In genomic region chr1:81510701-81511100, GRCh38 we compare ENCODE assay signal across 21 cellular contexts.
DNase-seq lines count a peak whose midpoint lies in the region; ATAC-seq, FAIRE-seq and TF ChIP-seq lines count a peak whose summit lies in the region.
"Had no signal": no experiment of that assay in that cellular context is flagged by ENCODE, and none has a peak within 500 bp of the region (broad histone marks: within the 10 kb centered on the region; RNA-seq: fewer than 3 reads in every experiment).

No MANE protein-coding gene starts in this region.

- H3K4me3 ChIP-seq in mammary epithelial cell (replicated peaks in 1 of 3; ENCODE audit: insufficient read depth in 1 of 3, low read depth in 2 of 3, low read length in 3 of 3) (no peak overlapping the region), breast epithelium (no peak overlapping the region), esophagus squamous epithelium (no peak overlapping the region), kidney (ENCODE audit: low read length in 2 of 2) (no peak overlapping the region)
- H3K4me3 ChIP-seq: BLaER1, HAP-1 had no signal

- in situ Hi-C loops in mammary epithelial cell (cut with MboI; ENCODE audit: low sequenced_read_pairs in 2 of 2) = no loop called here

- H3K4me1 ChIP-seq in mammary epithelial cell (ENCODE audit: insufficient read depth, low read length) (peaks cover 13% of the 10 kb centered on the region), breast epithelium (no peaks in the 10 kb centered on the region), esophagus squamous epithelium (peaks cover 9 to 45% (median 11%) of the 10 kb centered on the region in 3 donors), kidney (ENCODE audit: control insufficient read depth in 1 of 2, insufficient read depth in 1 of 2, low read depth in 1 of 2, low read length in 2 of 2) (no peaks in the 10 kb centered on the region)
- H3K4me1 ChIP-seq: Caco-2 had no signal

- H2AFZ ChIP-seq in mammary epithelial cell (ENCODE audit: low read depth, low read length) = peak overlapping the region; percentile 30

- no peaks in the 10 kb centered on the region for H3K79me2 ChIP-seq in mammary epithelial cell (ENCODE audit: insufficient read depth, low read length)

- no peaks in the 10 kb centered on the region for H3K9me3 ChIP-seq in mammary epithelial cell (replicated peaks; ENCODE audit: insufficient read depth, low read length)
- no peaks in the 10 kb centered on the region for H3K9me3 ChIP-seq in breast epithelium
- no peaks in the 10 kb centered on the region for H3K9me3 ChIP-seq in esophagus squamous epithelium
- H3K9me3 ChIP-seq in kidney (ENCODE audit: control insufficient read depth in 1 of 2, low read length in 2 of 2) = no peaks in the 10 kb centered on the region
- H3K9me3 ChIP-seq: BLaER1, Caco-2, HAP-1 had no signal

- no peak for TF ChIP-seq POLR2A in breast epithelium (IDR thresholded peaks at IDR 0.05)
- no peak for TF ChIP-seq POLR2A in esophagus squamous epithelium (IDR thresholded peaks at IDR 0.05)

- CTCF ChIA-PET in mammary epithelial cell (lab: Charles Lee; ENCODE audit: low non-redundant PET) = no interaction called here

- WGBS in mammary epithelial cell (ENCODE audit: low coverage, missing lambda C conversion rate) = 45% methylated on average over 3 of the region's 3 CpGs
- WGBS in esophagus squamous epithelium, 2 donors = 39 to 59% methylated on average over 3 of the region's 3 CpGs

- H3K4me2 ChIP-seq in mammary epithelial cell (ENCODE audit: insufficient read depth, low read depth, low read length) = no peak overlapping the region
- H3K4me2 ChIP-seq: BLaER1 had no signal

- TF ChIP-seq CTCF in mammary epithelial cell (conservative IDR thresholded peaks at IDR 0.05 in 1 of 2, IDR thresholded peaks at IDR 0.05 in 1 of 2; ENCODE audit: extremely low read depth in 1 of 2, insufficient read depth in 1 of 2, low read depth in 1 of 2, low read length in 2 of 2) = no peak
- no peak for TF ChIP-seq CTCF in breast epithelium (IDR thresholded peaks at IDR 0.05)
- no peak for TF ChIP-seq CTCF in esophagus squamous epithelium (IDR thresholded peaks at IDR 0.05)
- no peak for TF ChIP-seq CTCF in kidney (IDR thresholded peaks at IDR 0.05; ENCODE audit: borderline replicate concordance, extremely low read depth, insufficient read depth)

- no peak for ATAC-seq in HG02981 (IDR thresholded peaks at IDR 0.05; ENCODE audit: unreplicated experiment)
- ATAC-seq: CD8-positive, alpha-beta T cell had no signal

- no peaks in the 10 kb centered on the region for H3K36me3 ChIP-seq in mammary epithelial cell (ENCODE audit: insufficient read depth, low read length)
- H3K36me3 ChIP-seq in breast epithelium = no peaks in the 10 kb centered on the region
- no peaks in the 10 kb centered on the region for H3K36me3 ChIP-seq in esophagus squamous epithelium
- no peaks in the 10 kb centered on the region for H3K36me3 ChIP-seq in kidney (ENCODE audit: control insufficient read depth in 1 of 2, insufficient read depth in 2 of 2, low read length in 2 of 2)
- H3K36me3 ChIP-seq: BLaER1, HAP-1 had no signal

- DNase-seq in mammary epithelial cell = no peak
- DNase-seq in breast epithelium (ENCODE audit: low spot score in 2 of 2) = no peak
- DNase-seq in esophagus squamous epithelium (lab: John Stamatoyannopoulos, UW) = no peak
- no peak for DNase-seq in kidney
- DNase-seq in NCI-H2196 (lab: John Stamatoyannopoulos, UW; ENCODE audit: unreplicated experiment) = no peak
- DNase-seq: Caco-2; CD4-positive, CD25-positive, alpha-beta regulatory T cell; CD8-positive, alpha-beta T cell; DMS153; DND-41; GOT3; HFFc6 had no signal

- no TSS peak for BruUV-seq in mammary epithelial cell (replicated peaks; lab: Mats Ljungman, UMichigan)

- no peaks in the 10 kb centered on the region for H3K27me3 ChIP-seq in mammary epithelial cell (ENCODE audit: insufficient read depth, low read length)
- H3K27me3 ChIP-seq in breast epithelium = no peaks in the 10 kb centered on the region
- H3K27me3 ChIP-seq in esophagus squamous epithelium = no peaks in the 10 kb centered on the region
- H3K27me3 ChIP-seq: BLaER1 had no signal

- H3K27ac ChIP-seq in mammary epithelial cell (ENCODE audit: insufficient read depth, low read depth, low read length) (no peak overlapping the region), breast epithelium (no peak overlapping the region), esophagus squamous epithelium (peak overlapping the region in 3 of 4 donors; percentile 54 to 69 (median 68)), kidney (ENCODE audit: low read depth in 2 of 2, low read length in 2 of 2) (no peak overlapping the region)
- H3K27ac ChIP-seq: 22Rv1, BLaER1, C4-2B had no signal

- H4K20me1 ChIP-seq in mammary epithelial cell (ENCODE audit: insufficient read depth, low read length) = no peaks in the 10 kb centered on the region
- H4K20me1 ChIP-seq: BLaER1 had no signal

- intact Hi-C loops in mammary epithelial cell (cut with micrococcal nuclease) (no loop called here), breast epithelium (cut with DNase I; ENCODE audit: low total_unique reads) (no loop called here), esophagus squamous epithelium (cut with DNase I) (no loop called here), kidney (cut with DNase I) (no loop called here)

- dilution Hi-C loops in mammary epithelial cell (cut with HindIII; ENCODE audit: low sequenced_read_pairs) = no loop called here

- H3K9ac ChIP-seq in mammary epithelial cell (ENCODE audit: insufficient read depth, low read length) (no peak overlapping the region), kidney (ENCODE audit: low read length in 2 of 2) (no peak overlapping the region)
- H3K9ac ChIP-seq: BLaER1 had no signal

- FAIRE-seq in kidney (lab: Jason Lieb, UNC) = peak; percentile 52
- FAIRE-seq: A204.1, G401.6, GM12892, H54 had no signal

Comparison
In these comparisons a context has a peak if more than half of its experiments do, and no peak if none do; other contexts are left out.
1. H3K27ac ChIP-seq: peak in esophagus squamous epithelium (3 of 4); none in mammary epithelial cell (single experiment), breast epithelium (0 of 2) and kidney (0 of 2).